In the genomic region with DNA sequence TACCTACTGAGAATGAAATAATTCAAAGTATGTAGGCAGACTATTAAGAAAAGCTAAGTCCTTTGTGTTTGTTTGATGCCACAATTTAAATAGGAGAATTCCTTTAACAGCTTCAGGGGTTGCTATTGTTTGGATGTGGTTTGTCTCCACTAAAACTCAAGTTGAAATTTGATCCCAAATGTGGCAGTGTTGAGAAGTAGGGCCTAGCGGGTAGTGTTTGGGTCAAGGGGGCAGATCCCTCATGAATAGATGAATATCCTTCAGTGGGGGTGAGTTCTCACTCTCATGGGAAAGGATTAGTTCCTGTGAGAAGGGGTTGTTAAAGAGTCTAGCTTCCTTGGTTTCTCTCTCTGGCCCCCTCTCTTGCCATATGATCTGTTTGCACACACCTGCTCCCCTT, we compare ENCODE assay signal across 23 cellular contexts.
DNase-seq lines count a peak whose midpoint lies in the region; ATAC-seq and TF ChIP-seq lines count a peak whose summit lies in the region.
"Had no signal": no experiment of that assay in that cellular context is flagged by ENCODE, and none has a peak within 500 bp of the region (broad histone marks: within the 10 kb centered on the region; RNA-seq: fewer than 3 reads in every experiment).

No MANE protein-coding gene starts in this region.

- no peaks in the 10 kb centered on the region for H3K36me3 Mint-ChIP-seq in endodermal cell (ENCODE audit: low read depth)
- H3K36me3 Mint-ChIP-seq in osteocyte (ENCODE audit: unreplicated experiment) = peaks cover 19% of the 10 kb centered on the region
- H3K36me3 Mint-ChIP-seq: CD8-positive, alpha-beta T cell had no signal

- H3K4me3 Mint-ChIP-seq in endodermal cell (peak overlapping the region; percentile 16), osteocyte (ENCODE audit: unreplicated experiment) (no peak overlapping the region)
- H3K4me3 Mint-ChIP-seq: activated CD4-positive, alpha-beta T cell treated with anti-CD3 and anti-CD28 coated beads, Interleukin-2, amount 10 ng/mL, durations not matched to agents 24 days and 14 days; activated T-helper 1 cell treated with anti-CD3 and anti-CD28 coated beads, Interleukin-12 subunit alpha, Interleukin-12 subunit beta, Interleukin-2, Interleukin-4 antibody, amounts not matched to agents 30 ng/mL and 10 ng/mL and 1 ng/mL, durations not matched to agents 14 hours and 24 hours and 36 hours; CD8-positive, alpha-beta T cell had no signal

- no peak for TF ChIP-seq CTCF in HEK293 (tag by site-specific recombination; IDR thresholded peaks at IDR 0.05)
- TF ChIP-seq CTCF in endodermal cell (conservative IDR thresholded peaks at IDR 0.05) = no peak
- TF ChIP-seq CTCF in osteocyte (IDR thresholded peaks at IDR 0.05) = no peak
- no peak for TF ChIP-seq CTCF in osteoblast (IDR thresholded peaks at IDR 0.05; ENCODE audit: extremely low read depth, low read depth, low read length)
- no peak for TF ChIP-seq CTCF in psoas muscle (IDR thresholded peaks at IDR 0.05)

- no peaks in the 10 kb centered on the region for H3K27me3 ChIP-seq in endodermal cell (ENCODE audit: control insufficient read depth, insufficient read depth, low read length, poor library complexity, severe bottlenecking)
- no peaks in the 10 kb centered on the region for H3K27me3 ChIP-seq in osteoblast (ENCODE audit: insufficient read depth, low read length)
- no peaks in the 10 kb centered on the region for H3K27me3 ChIP-seq in psoas muscle (ENCODE audit: insufficient read depth in 3 of 3, low read length in 2 of 3)
- H3K27me3 ChIP-seq: SJSA1, tibial artery had no signal

- H3K36me3 ChIP-seq in HEK293 (ENCODE audit: control insufficient read depth in 2 of 2, insufficient read depth in 1 of 2, low read length in 2 of 2) = no peaks in the 10 kb centered on the region
- no peaks in the 10 kb centered on the region for H3K36me3 ChIP-seq in endodermal cell (ENCODE audit: control insufficient read depth, insufficient read depth, low read length)
- no peaks in the 10 kb centered on the region for H3K36me3 ChIP-seq in osteoblast (ENCODE audit: insufficient read depth, low read length)
- H3K36me3 ChIP-seq in psoas muscle (ENCODE audit: insufficient read depth in 1 of 2, low read depth in 1 of 2) = no peaks in the 10 kb centered on the region
- H3K36me3 ChIP-seq: lower lobe of right lung, SJSA1, tibial artery had no signal

- H3K9me3 Mint-ChIP-seq in endodermal cell = no peaks in the 10 kb centered on the region
- H3K9me3 Mint-ChIP-seq in osteocyte (ENCODE audit: unreplicated experiment) = peaks cover 13% of the 10 kb centered on the region
- H3K9me3 Mint-ChIP-seq: activated CD4-positive, alpha-beta T cell treated with anti-CD3 and anti-CD28 coated beads, Interleukin-2, amount 10 ng/mL, durations not matched to agents 24 days and 14 days; activated T-helper 1 cell treated with anti-CD3 and anti-CD28 coated beads, Interleukin-12 subunit alpha, Interleukin-12 subunit beta, Interleukin-2, Interleukin-4 antibody, amounts not matched to agents 30 ng/mL and 10 ng/mL and 1 ng/mL, durations not matched to agents 14 hours and 24 hours and 36 hours; CD8-positive, alpha-beta T cell had no signal

- no peaks in the 10 kb centered on the region for H3K79me2 ChIP-seq in osteoblast (ENCODE audit: insufficient read depth, low read length)

- H3K4me1 ChIP-seq in HEK293 (ENCODE audit: control insufficient read depth, insufficient read depth, low read length) = peaks cover 3% of the 10 kb centered on the region; the same call in 1 of the 2 replicates
- H3K4me1 ChIP-seq in endodermal cell (ENCODE audit: control insufficient read depth, insufficient read depth, low read length) = peaks cover 9% of the 10 kb centered on the region
- H3K4me1 ChIP-seq in osteoblast (ENCODE audit: insufficient read depth, low read length) = peaks cover 12% of the 10 kb centered on the region
- H3K4me1 ChIP-seq in psoas muscle = no peaks in the 10 kb centered on the region
- H3K4me1 ChIP-seq: lower lobe of right lung had no signal

- H3K4me2 ChIP-seq in osteoblast (ENCODE audit: insufficient read depth, low read length) = no peak overlapping the region

- no peak for ATAC-seq in psoas muscle
- ATAC-seq: CD8-positive, alpha-beta T cell; lower lobe of right lung; stimulated activated naive CD8-positive, alpha-beta T cell treated with anti-CD3 and anti-CD28 coated beads, Interleukin-15, Interleukin-2, amounts not matched to agents 100 U/mL and 50 U/mL, for 24 hours had no signal

- H3K4me1 Mint-ChIP-seq in endodermal cell (peaks cover 31% of the 10 kb centered on the region), osteocyte (ENCODE audit: unreplicated experiment) (peaks cover 55% of the 10 kb centered on the region)
- H3K4me1 Mint-ChIP-seq: activated CD4-positive, alpha-beta T cell treated with anti-CD3 and anti-CD28 coated beads, Interleukin-2, amount 10 ng/mL, durations not matched to agents 24 days and 14 days had no signal

- no peak overlapping the region for H2AFZ ChIP-seq in osteoblast (ENCODE audit: low read length)

- peak; percentile 40 for DNase-seq in NCI-H2171 (lab: John Stamatoyannopoulos, UW)
- DNase-seq in endodermal cell = peak; percentile 67
- DNase-seq in osteocyte (ENCODE audit: extremely low spot score, unreplicated experiment) = no peak
- no peak for DNase-seq in activated CD8-positive, alpha-beta memory T cell treated with anti-CD3 and anti-CD28 coated beads, Interleukin-2, amount 50 U/mL, for 48 hours
- DNase-seq in osteoblast (ENCODE audit: insufficient read length, low spot score, missing footprints) = no peak
- DNase-seq in psoas muscle = no peak
- DNase-seq: activated CD4-positive, alpha-beta T cell treated with anti-CD3 and anti-CD28 coated beads, Interleukin-2, amount 10 ng/mL, durations not matched to agents 24 days and 14 days; activated naive CD4-positive, alpha-beta T cell treated with anti-CD3 and anti-CD28 coated beads, Interleukin-2, amount 50 U/mL, for 16 hours; caudate nucleus; CD8-positive, alpha-beta T cell; dermis blood vessel endothelial cell; head of caudate nucleus; lower lobe of right lung; NCI-H187; NCI-H446; NK-92 treated with Interleukin-12 subunit alpha and Interleukin-12 subunit beta, amount 100 ng/mL, for 24 hours; retina; stimulated activated CD4-positive, alpha-beta T cell treated with anti-CD3 and anti-CD28 coated beads, Interleukin-4, amount 100 ng/mL, for 4 hours; stimulated activated naive CD8-positive, alpha-beta T cell treated with anti-CD3 and anti-CD28 coated beads, Interleukin-15, Interleukin-2, amounts not matched to agents 100 U/mL and 50 U/mL, for 24 hours; tibial artery had no signal

- H4K20me1 ChIP-seq in osteoblast (ENCODE audit: insufficient read depth, low read length) = no peaks in the 10 kb centered on the region

- no peaks in the 10 kb centered on the region for H3K27me3 Mint-ChIP-seq in endodermal cell (ENCODE audit: insufficient read depth)
- H3K27me3 Mint-ChIP-seq in osteocyte (ENCODE audit: unreplicated experiment) = no peaks in the 10 kb centered on the region
- H3K27me3 Mint-ChIP-seq: activated CD4-positive, alpha-beta T cell treated with anti-CD3 and anti-CD28 coated beads, Interleukin-2, amount 10 ng/mL, durations not matched to agents 24 days and 14 days had no signal

- no peak overlapping the region for H3K9ac ChIP-seq in endodermal cell (ENCODE audit: extremely low read depth, low read length, poor library complexity, severe bottlenecking)

- CTCF ChIA-PET in HEK293 (lab: Yijun Ruan, JAX) = interaction anchor here (0.6 to 1.1 kb wide), 2 partner anchors 9 to 173 kb away, joined by 3 read pairs; no protein-coding TSS in a partner anchor

- H3K9me3 ChIP-seq in HEK293 (ENCODE audit: control insufficient read depth, insufficient read depth, low read depth, low read length) = no peaks in the 10 kb centered on the region
- peaks cover 12% of the 10 kb centered on the region for H3K9me3 ChIP-seq in endodermal cell (ENCODE audit: control insufficient read depth, low read length)
- no peaks in the 10 kb centered on the region for H3K9me3 ChIP-seq in osteoblast (ENCODE audit: low read depth, low read length)
- H3K9me3 ChIP-seq in psoas muscle = no peaks in the 10 kb centered on the region
- H3K9me3 ChIP-seq: lower lobe of right lung, SJSA1, tibial artery had no signal

- POLR2A ChIA-PET in HEK293 (lab: Yijun Ruan, JAX) = no interaction called here

- H3K27ac ChIP-seq in HEK293 (ENCODE audit: extremely low read depth, low read depth, low read length) (no peak overlapping the region), endodermal cell (ENCODE audit: low read depth, low read length) (peak overlapping the region; percentile 73), osteoblast (ENCODE audit: low read depth, low read length) (no peak overlapping the region), psoas muscle (no peak overlapping the region)
- H3K27ac ChIP-seq: lower lobe of right lung, SJSA1 had no signal

- H3K27ac Mint-ChIP-seq in endodermal cell (peak overlapping the region; percentile 80), osteocyte (ENCODE audit: unreplicated experiment) (peak overlapping the region; percentile 77)
- H3K27ac Mint-ChIP-seq: activated CD4-positive, alpha-beta T cell treated with anti-CD3 and anti-CD28 coated beads, Interleukin-2, amount 10 ng/mL, durations not matched to agents 24 days and 14 days; activated T-helper 1 cell treated with anti-CD3 and anti-CD28 coated beads, Interleukin-12 subunit alpha, Interleukin-12 subunit beta, Interleukin-2, Interleukin-4 antibody, amounts not matched to agents 30 ng/mL and 10 ng/mL and 1 ng/mL, durations not matched to agents 14 hours and 24 hours and 36 hours; CD8-positive, alpha-beta T cell had no signal

- H3K4me3 ChIP-seq in HEK293 (ENCODE audit: low read depth, low read length) (no peak overlapping the region), endodermal cell (ENCODE audit: low read length) (peak overlapping the region; percentile 37), osteoblast (ENCODE audit: insufficient read depth, low read length) (no peak overlapping the region), psoas muscle (no peak overlapping the region)
- H3K4me3 ChIP-seq: lower lobe of right lung, SJSA1, tibial artery had no signal

- 33% methylated on average over 1 of the region's 1 CpG; no CpG with 5 or more reads in 1 of the 2 experiments for WGBS in endodermal cell (ENCODE audit: insufficient coverage in 1 of 2, insufficient read length in 1 of 2), 2 experiments
- 49 to 56% (median 55%) methylated on average over 1 of the region's 1 CpG for WGBS in psoas muscle, 3 donors

- intact Hi-C loops in psoas muscle (cut with DNase I) = no loop called here

TF ChIP-seq in HEK293, 187 proteins besides CTCF, POLR2A, EP300 and RAD21 (continues in another document):
- no peak for TF ChIP-seq SP7 (tag by site-specific recombination; IDR thresholded peaks at IDR 0.05)

Comparison
In these comparisons a context has a peak if more than half of its experiments do, and no peak if none do; other contexts are left out.
1. DNase-seq: peak in NCI-H2171 (single experiment) and endodermal cell (single experiment); none in osteocyte (single experiment), activated CD8-positive, alpha-beta memory T cell treated with anti-CD3 and anti-CD28 coated beads, Interleukin-2, amount 50 U/mL, for 48 hours (single experiment), osteoblast (single experiment) and psoas muscle (0 of 2).